ENCODE assay signal across 1 cellular context in genomic region chr15:31975446-31976229, GRCh38.
TF ChIP-seq lines count a peak whose summit lies in the region.

No MANE protein-coding gene starts in this region.

TF ChIP-seq in K562, 482 proteins besides CTCF, POLR2A, EP300 and RAD21:
- TF ChIP-seq ZBTB26 (CRISPR knock-in tag; IDR thresholded peaks at IDR 0.05) (no peak), BRCA1 (IDR thresholded peaks at IDR 0.05) (no peak), BRCA1 (CRISPR knock-in tag; IDR thresholded peaks at IDR 0.05) (no peak), ZFP36 (IDR thresholded peaks at IDR 0.05; ENCODE audit: low read depth, low read length, partially characterized antibody) (no peak), RBM14 (IDR thresholded peaks at IDR 0.05; ENCODE audit: borderline replicate concordance, insufficient read depth, low read depth, low read length) (no peak), ZHX1 (conservative IDR thresholded peaks at IDR 0.05; ENCODE audit: low read length) (no peak)
